In genomic region chr3:81823882-81824395, GRCh38 we compare ENCODE assay signal across 8 cellular contexts.
DNase-seq lines count a peak whose midpoint lies in the region; ATAC-seq, FAIRE-seq and TF ChIP-seq lines count a peak whose summit lies in the region.
"Had no signal": no experiment of that assay in that cellular context is flagged by ENCODE, and none has a peak within 500 bp of the region (broad histone marks: within the 10 kb centered on the region; RNA-seq: fewer than 3 reads in every experiment).

No MANE protein-coding gene starts in this region.

- TF ChIP-seq CTCF in kidney (IDR thresholded peaks at IDR 0.05; ENCODE audit: borderline replicate concordance, extremely low read depth, insufficient read depth) (no peak), natural killer cell (IDR thresholded peaks at IDR 0.05) (no peak)

- no peak overlapping the region for H3K4me3 Mint-ChIP-seq in natural killer cell
- H3K4me3 Mint-ChIP-seq: stimulated activated naive CD8-positive, alpha-beta T cell treated with anti-CD3 and anti-CD28 coated beads, Interleukin-15, Interleukin-2, amounts not matched to agents 100 ng/mL and 50 ng/mL, for 24 hours had no signal

- ATAC-seq in GM19372 (IDR thresholded peaks at IDR 0.05; ENCODE audit: low read depth, unreplicated experiment) (peak; percentile 93), HG03060 (IDR thresholded peaks at IDR 0.05; ENCODE audit: low read depth, unreplicated experiment) (peak; percentile 95), natural killer cell (no peak)

- H3K27me3 Mint-ChIP-seq in natural killer cell (ENCODE audit: low read depth in 2 of 2), result peaks cover 0 to 3% of the 10 kb centered on the region in 2 donors

- H3K27ac Mint-ChIP-seq in natural killer cell, result no peak overlapping the region
- H3K27ac Mint-ChIP-seq: stimulated activated naive CD8-positive, alpha-beta T cell treated with anti-CD3 and anti-CD28 coated beads, Interleukin-15, Interleukin-2, amounts not matched to agents 100 ng/mL and 50 ng/mL, for 24 hours had no signal

- H3K27ac ChIP-seq in kidney (ENCODE audit: low read depth in 2 of 2, low read length in 2 of 2), result no peak overlapping the region

- peak; percentile 71 for DNase-seq in NCI-H345 treated with DMSO at 0.1 percent for 48 hours (lab: John Stamatoyannopoulos, UW; ENCODE audit: unreplicated experiment)
- no peak for DNase-seq in kidney
- no peak for DNase-seq in natural killer cell
- no peak for DNase-seq in nucleus accumbens (lab: John Stamatoyannopoulos, UW)
- no peak for DNase-seq in activated gamma-delta T cell (lab: John Stamatoyannopoulos, UW)

- peaks cover 0 to 4% of the 10 kb centered on the region in 2 donors for H3K9me3 ChIP-seq in kidney (ENCODE audit: control insufficient read depth in 1 of 2, low read length in 2 of 2)

- H3K4me1 ChIP-seq in kidney (ENCODE audit: control insufficient read depth in 1 of 2, insufficient read depth in 1 of 2, low read depth in 1 of 2, low read length in 2 of 2), result peaks cover 0 to 3% of the 10 kb centered on the region in 2 donors

- peak; percentile 87 for FAIRE-seq in kidney (lab: Jason Lieb, UNC)

- H3K4me3 ChIP-seq in kidney (ENCODE audit: low read length in 2 of 2), result peak overlapping the region in 1 of 2 donors; percentile 8

- intact Hi-C loops in kidney (cut with DNase I) (no loop called here), natural killer cell (cut with micrococcal nuclease) (no loop called here)

- H3K9me3 Mint-ChIP-seq in natural killer cell, result peaks cover 3% of the 10 kb centered on the region in 2 donors

- H3K4me1 Mint-ChIP-seq in natural killer cell, result no peaks in the 10 kb centered on the region

- H3K9ac ChIP-seq in kidney (ENCODE audit: low read length in 2 of 2), result no peak overlapping the region

- H3K36me3 ChIP-seq in kidney (ENCODE audit: control insufficient read depth in 1 of 2, insufficient read depth in 2 of 2, low read length in 2 of 2), result no peaks in the 10 kb centered on the region

- no peaks in the 10 kb centered on the region for H3K36me3 Mint-ChIP-seq in natural killer cell

Comparison
In these comparisons a context has a peak if more than half of its experiments do, and no peak if none do; other contexts are left out.
1. ATAC-seq: peak in GM19372 (single experiment) and HG03060 (single experiment); none in natural killer cell (0 of 3).